14 cellular contexts compared by ENCODE assay signal in genomic region chr6:167171300-167171699, GRCh38. TPM values are rescaled to one million over a fixed set of nuclear protein-coding genes. Genes with fewer than 3 reads are reported as not detected.
"Had no signal": no experiment of that assay in that cellular context is flagged by ENCODE, and none has a peak within 500 bp of the region (broad histone marks: within the 10 kb centered on the region; RNA-seq: fewer than 3 reads in every experiment).

No MANE protein-coding gene starts in this region.

RNA-seq across cellular contexts. Expression of gene GPR31, which starts 13.5 kb away (rescaled TPM):
- total RNA-seq: activated B cell treated with CpG ODN at 0.5 μM for 24 hours; activated CD4-positive, alpha-beta memory T cell treated with anti-CD3 and anti-CD28 coated beads for 36 hours; activated CD4-positive, alpha-beta memory T cell treated with anti-CD3 and anti-CD28 coated beads, Interleukin-2, amount 10 ng/mL, durations not matched to agents 7 days and 5 days; activated CD4-positive, alpha-beta T cell treated with anti-CD3 and anti-CD28 coated beads for 36 hours; activated CD4-positive, alpha-beta T cell treated with anti-CD3 and anti-CD28 coated beads, Interleukin-2, amount 10 ng/mL, durations not matched to agents 24 days and 14 days; activated CD4-positive, alpha-beta T cell treated with anti-CD3 and anti-CD28 coated beads, Interleukin-2, amount 10 ng/mL, durations not matched to agents 7 days and 5 days; activated CD8-positive, alpha-beta memory T cell treated with anti-CD3 and anti-CD28 coated beads for 36 hours; activated CD8-positive, alpha-beta memory T cell treated with anti-CD3 and anti-CD28 coated beads, Interleukin-2, amount 10 ng/mL, durations not matched to agents 7 days and 5 days; activated CD8-positive, alpha-beta T cell treated with anti-CD3 and anti-CD28 coated beads for 36 hours; activated CD8-positive, alpha-beta T cell treated with anti-CD3 and anti-CD28 coated beads, Interleukin-2, amount 10 ng/mL, durations not matched to agents 7 days and 5 days; T-helper 1 cell treated with Interleukin-12 subunit alpha and Interleukin-12 subunit beta and Interleukin-4 antibody, amounts not matched to agents 30 ng/mL and 1 ng/mL, for 36 hours; T-helper 17 cell; T-helper 2 cell treated with Interferon-gamma antibody and Interleukin-4, amounts not matched to agents 100 ng/mL and 5 ng/mL, for 36 hours; WTC11 had no signal

RNA-seq across cellular contexts. Expression of gene CCR6, which starts 48.4 kb away (rescaled TPM):
- total RNA-seq: activated CD4-positive, alpha-beta T cell treated with anti-CD3 and anti-CD28 coated beads, Interleukin-2, amount 10 ng/mL, durations not matched to agents 24 days and 14 days; T-helper 2 cell treated with Interferon-gamma antibody and Interleukin-4, amounts not matched to agents 100 ng/mL and 5 ng/mL, for 36 hours; WTC11 had no signal
